In genomic region chr4:114435118-114435517, GRCh38 we compare ENCODE assay signal across 32 cellular contexts.
"Had no signal": no experiment of that assay in that cellular context is flagged by ENCODE, and none has a peak within 500 bp of the region (broad histone marks: within the 10 kb centered on the region; RNA-seq: fewer than 3 reads in every experiment).

No MANE protein-coding gene starts in this region.

- H3K36me3 Mint-ChIP-seq: activated CD4-positive, alpha-beta memory T cell treated with anti-CD3 and anti-CD28 coated beads for 36 hours; activated CD8-positive, alpha-beta memory T cell treated with anti-CD3 and anti-CD28 coated beads, Interleukin-2, amount 10 ng/mL, durations not matched to agents 7 days and 5 days; activated naive CD8-positive, alpha-beta T cell had no signal

- H3K27me3 ChIP-seq: brain microvascular endothelial cell, esophagus muscularis mucosa, foreskin keratinocyte, gastrocnemius medialis had no signal

- DNase-seq: activated CD4-positive, alpha-beta memory T cell treated with anti-CD3 and anti-CD28 coated beads for 36 hours; activated CD4-positive, alpha-beta T cell treated with anti-CD3 and anti-CD28 coated beads for 36 hours; activated CD4-positive, alpha-beta T cell treated with anti-CD3 and anti-CD28 coated beads, Interleukin-2, amount 10 ng/mL, durations not matched to agents 24 days and 14 days; activated CD4-positive, CD25-positive, alpha-beta regulatory T cell; activated CD4-positive, CD25-positive, alpha-beta regulatory T cell treated with anti-CD3 and anti-CD28 coated beads, Interleukin-2, amount 50 U/mL, for 72 hours; activated CD8-positive, alpha-beta memory T cell treated with anti-CD3 and anti-CD28 coated beads, Interleukin-2, amount 10 ng/mL, durations not matched to agents 7 days and 5 days; activated CD8-positive, alpha-beta memory T cell treated with anti-CD3 and anti-CD28 coated beads, Interleukin-2, amount 50 U/mL, for 4 hours; activated CD8-positive, alpha-beta T cell treated with anti-CD3 and anti-CD28 coated beads, Interleukin-2, amount 10 ng/mL, durations not matched to agents 7 days and 5 days; activated gamma-delta T cell treated with Interleukin-2 at 50 U/mL for 16 hours; activated naive CD4-positive, alpha-beta T cell treated with anti-CD3 and anti-CD28 coated beads, Interleukin-2, amount 50 U/mL, for 16 hours; activated naive CD4-positive, alpha-beta T cell treated with Interleukin-2 at 50 U/mL for 16 hours; activated T-cell treated with anti-CD3 and anti-CD28 coated beads, Interleukin-2, amount 50 U/mL, for 1 hour; activated T-cell treated with anti-CD3 and anti-CD28 coated beads, Interleukin-2, amount 50 U/mL, for 72 hours; amniotic stem cell; anterior cingulate cortex; brain microvascular endothelial cell; caudate nucleus; cortex of kidney; dermis blood vessel endothelial cell; effector CD4-positive, alpha-beta T cell; effector memory CD8-positive, alpha-beta T cell; erythroblast; foreskin keratinocyte; gastrocnemius medialis; glutamatergic neuron; T-helper 1 cell; T-helper 17 cell; T1000; WERI-Rb-1 had no signal

- H3K27me3 Mint-ChIP-seq: activated CD4-positive, alpha-beta T cell treated with anti-CD3 and anti-CD28 coated beads, Interleukin-2, amount 10 ng/mL, durations not matched to agents 24 days and 14 days; activated CD8-positive, alpha-beta memory T cell treated with anti-CD3 and anti-CD28 coated beads, Interleukin-2, amount 10 ng/mL, durations not matched to agents 7 days and 5 days had no signal

- H3K27ac Mint-ChIP-seq: activated CD4-positive, alpha-beta memory T cell treated with anti-CD3 and anti-CD28 coated beads for 36 hours; activated CD4-positive, alpha-beta T cell treated with anti-CD3 and anti-CD28 coated beads for 36 hours; activated CD4-positive, alpha-beta T cell treated with anti-CD3 and anti-CD28 coated beads, Interleukin-2, amount 10 ng/mL, durations not matched to agents 24 days and 14 days; activated CD8-positive, alpha-beta memory T cell treated with anti-CD3 and anti-CD28 coated beads, Interleukin-2, amount 10 ng/mL, durations not matched to agents 7 days and 5 days; activated CD8-positive, alpha-beta T cell treated with anti-CD3 and anti-CD28 coated beads, Interleukin-2, amount 10 ng/mL, durations not matched to agents 7 days and 5 days; activated naive CD8-positive, alpha-beta T cell; activated T-cell treated with anti-CD3 and anti-CD28 coated beads, Interleukin-2, amount 50 U/mL, for 72 hours; effector memory CD8-positive, alpha-beta T cell; T-helper 17 cell; T-helper 2 cell treated with Interferon-gamma antibody and Interleukin-4, amounts not matched to agents 5 μg/mL and 100 μg/mL, for 36 hours had no signal

- H3K4me3 Mint-ChIP-seq: activated CD4-positive, alpha-beta memory T cell treated with anti-CD3 and anti-CD28 coated beads for 36 hours; activated CD4-positive, alpha-beta T cell treated with anti-CD3 and anti-CD28 coated beads for 36 hours; activated CD4-positive, alpha-beta T cell treated with anti-CD3 and anti-CD28 coated beads, Interleukin-2, amount 10 ng/mL, durations not matched to agents 24 days and 14 days; activated CD8-positive, alpha-beta memory T cell treated with anti-CD3 and anti-CD28 coated beads, Interleukin-2, amount 10 ng/mL, durations not matched to agents 7 days and 5 days; activated CD8-positive, alpha-beta T cell treated with anti-CD3 and anti-CD28 coated beads, Interleukin-2, amount 10 ng/mL, durations not matched to agents 7 days and 5 days; activated naive CD8-positive, alpha-beta T cell; activated T-cell treated with anti-CD3 and anti-CD28 coated beads, Interleukin-2, amount 50 U/mL, for 72 hours; effector memory CD8-positive, alpha-beta T cell; T-helper 17 cell; T-helper 2 cell treated with Interferon-gamma antibody and Interleukin-4, amounts not matched to agents 5 μg/mL and 100 μg/mL, for 36 hours had no signal

- H3K4me1 Mint-ChIP-seq: activated CD4-positive, alpha-beta T cell treated with anti-CD3 and anti-CD28 coated beads for 36 hours; activated CD4-positive, alpha-beta T cell treated with anti-CD3 and anti-CD28 coated beads, Interleukin-2, amount 10 ng/mL, durations not matched to agents 24 days and 14 days; activated CD8-positive, alpha-beta memory T cell treated with anti-CD3 and anti-CD28 coated beads, Interleukin-2, amount 10 ng/mL, durations not matched to agents 7 days and 5 days; T-helper 17 cell had no signal

- H3K4me1 ChIP-seq: esophagus muscularis mucosa, foreskin keratinocyte, gastrocnemius medialis had no signal

- H3K9me3 Mint-ChIP-seq: activated CD4-positive, alpha-beta memory T cell treated with anti-CD3 and anti-CD28 coated beads for 36 hours; activated CD4-positive, alpha-beta T cell treated with anti-CD3 and anti-CD28 coated beads, Interleukin-2, amount 10 ng/mL, durations not matched to agents 24 days and 14 days; T-helper 2 cell treated with Interferon-gamma antibody and Interleukin-4, amounts not matched to agents 5 μg/mL and 100 μg/mL, for 36 hours had no signal

- H3K4me3 ChIP-seq: esophagus muscularis mucosa, gastrocnemius medialis had no signal

- H3K36me3 ChIP-seq: brain microvascular endothelial cell, esophagus muscularis mucosa, gastrocnemius medialis, WERI-Rb-1 had no signal

- ATAC-seq: activated CD4-positive, alpha-beta T cell treated with anti-CD3 and anti-CD28 coated beads for 36 hours; activated CD8-positive, alpha-beta memory T cell treated with anti-CD3 and anti-CD28 coated beads, Interleukin-2, amount 10 ng/mL, durations not matched to agents 7 days and 5 days; activated CD8-positive, alpha-beta T cell treated with anti-CD3 and anti-CD28 coated beads, Interleukin-2, amount 10 ng/mL, durations not matched to agents 7 days and 5 days; effector memory CD8-positive, alpha-beta T cell; foreskin keratinocyte; gastrocnemius medialis; T-helper 17 cell had no signal

- H3K9me3 ChIP-seq: esophagus muscularis mucosa, gastrocnemius medialis had no signal
